1 cellular context compared by ENCODE assay signal in the genomic region with DNA sequence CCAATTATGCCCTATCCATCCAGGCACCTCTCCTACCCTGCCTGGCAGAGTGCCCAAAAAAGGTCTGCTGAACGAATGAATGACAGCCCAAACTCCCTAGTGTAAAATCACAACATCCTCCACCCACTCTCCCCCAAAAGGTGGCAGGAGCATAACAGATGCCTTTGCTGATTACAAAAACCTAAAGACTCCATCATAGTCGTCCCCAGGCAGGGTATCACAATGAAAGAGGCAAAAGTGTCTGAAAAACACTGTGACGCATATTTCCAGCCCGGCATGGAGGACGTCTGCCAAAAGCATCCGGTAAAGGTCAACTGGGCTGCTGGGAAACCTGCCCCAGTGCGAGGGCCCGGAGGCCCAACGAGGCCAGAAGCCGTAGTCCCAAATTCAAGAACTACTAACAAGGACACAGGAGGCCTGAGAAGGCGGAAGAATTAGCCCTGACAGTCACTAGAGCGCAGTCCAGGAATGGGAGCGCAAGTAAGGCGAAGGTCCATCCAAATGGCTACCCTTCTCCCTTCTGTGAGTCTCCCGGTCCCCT.
TF ChIP-seq lines count a peak whose summit lies in the region.

No MANE protein-coding gene starts in this region.

TF ChIP-seq in H1, 55 proteins besides CTCF, POLR2A, EP300 and RAD21 (continued from another document):
- TF ChIP-seq, protein P1, sequence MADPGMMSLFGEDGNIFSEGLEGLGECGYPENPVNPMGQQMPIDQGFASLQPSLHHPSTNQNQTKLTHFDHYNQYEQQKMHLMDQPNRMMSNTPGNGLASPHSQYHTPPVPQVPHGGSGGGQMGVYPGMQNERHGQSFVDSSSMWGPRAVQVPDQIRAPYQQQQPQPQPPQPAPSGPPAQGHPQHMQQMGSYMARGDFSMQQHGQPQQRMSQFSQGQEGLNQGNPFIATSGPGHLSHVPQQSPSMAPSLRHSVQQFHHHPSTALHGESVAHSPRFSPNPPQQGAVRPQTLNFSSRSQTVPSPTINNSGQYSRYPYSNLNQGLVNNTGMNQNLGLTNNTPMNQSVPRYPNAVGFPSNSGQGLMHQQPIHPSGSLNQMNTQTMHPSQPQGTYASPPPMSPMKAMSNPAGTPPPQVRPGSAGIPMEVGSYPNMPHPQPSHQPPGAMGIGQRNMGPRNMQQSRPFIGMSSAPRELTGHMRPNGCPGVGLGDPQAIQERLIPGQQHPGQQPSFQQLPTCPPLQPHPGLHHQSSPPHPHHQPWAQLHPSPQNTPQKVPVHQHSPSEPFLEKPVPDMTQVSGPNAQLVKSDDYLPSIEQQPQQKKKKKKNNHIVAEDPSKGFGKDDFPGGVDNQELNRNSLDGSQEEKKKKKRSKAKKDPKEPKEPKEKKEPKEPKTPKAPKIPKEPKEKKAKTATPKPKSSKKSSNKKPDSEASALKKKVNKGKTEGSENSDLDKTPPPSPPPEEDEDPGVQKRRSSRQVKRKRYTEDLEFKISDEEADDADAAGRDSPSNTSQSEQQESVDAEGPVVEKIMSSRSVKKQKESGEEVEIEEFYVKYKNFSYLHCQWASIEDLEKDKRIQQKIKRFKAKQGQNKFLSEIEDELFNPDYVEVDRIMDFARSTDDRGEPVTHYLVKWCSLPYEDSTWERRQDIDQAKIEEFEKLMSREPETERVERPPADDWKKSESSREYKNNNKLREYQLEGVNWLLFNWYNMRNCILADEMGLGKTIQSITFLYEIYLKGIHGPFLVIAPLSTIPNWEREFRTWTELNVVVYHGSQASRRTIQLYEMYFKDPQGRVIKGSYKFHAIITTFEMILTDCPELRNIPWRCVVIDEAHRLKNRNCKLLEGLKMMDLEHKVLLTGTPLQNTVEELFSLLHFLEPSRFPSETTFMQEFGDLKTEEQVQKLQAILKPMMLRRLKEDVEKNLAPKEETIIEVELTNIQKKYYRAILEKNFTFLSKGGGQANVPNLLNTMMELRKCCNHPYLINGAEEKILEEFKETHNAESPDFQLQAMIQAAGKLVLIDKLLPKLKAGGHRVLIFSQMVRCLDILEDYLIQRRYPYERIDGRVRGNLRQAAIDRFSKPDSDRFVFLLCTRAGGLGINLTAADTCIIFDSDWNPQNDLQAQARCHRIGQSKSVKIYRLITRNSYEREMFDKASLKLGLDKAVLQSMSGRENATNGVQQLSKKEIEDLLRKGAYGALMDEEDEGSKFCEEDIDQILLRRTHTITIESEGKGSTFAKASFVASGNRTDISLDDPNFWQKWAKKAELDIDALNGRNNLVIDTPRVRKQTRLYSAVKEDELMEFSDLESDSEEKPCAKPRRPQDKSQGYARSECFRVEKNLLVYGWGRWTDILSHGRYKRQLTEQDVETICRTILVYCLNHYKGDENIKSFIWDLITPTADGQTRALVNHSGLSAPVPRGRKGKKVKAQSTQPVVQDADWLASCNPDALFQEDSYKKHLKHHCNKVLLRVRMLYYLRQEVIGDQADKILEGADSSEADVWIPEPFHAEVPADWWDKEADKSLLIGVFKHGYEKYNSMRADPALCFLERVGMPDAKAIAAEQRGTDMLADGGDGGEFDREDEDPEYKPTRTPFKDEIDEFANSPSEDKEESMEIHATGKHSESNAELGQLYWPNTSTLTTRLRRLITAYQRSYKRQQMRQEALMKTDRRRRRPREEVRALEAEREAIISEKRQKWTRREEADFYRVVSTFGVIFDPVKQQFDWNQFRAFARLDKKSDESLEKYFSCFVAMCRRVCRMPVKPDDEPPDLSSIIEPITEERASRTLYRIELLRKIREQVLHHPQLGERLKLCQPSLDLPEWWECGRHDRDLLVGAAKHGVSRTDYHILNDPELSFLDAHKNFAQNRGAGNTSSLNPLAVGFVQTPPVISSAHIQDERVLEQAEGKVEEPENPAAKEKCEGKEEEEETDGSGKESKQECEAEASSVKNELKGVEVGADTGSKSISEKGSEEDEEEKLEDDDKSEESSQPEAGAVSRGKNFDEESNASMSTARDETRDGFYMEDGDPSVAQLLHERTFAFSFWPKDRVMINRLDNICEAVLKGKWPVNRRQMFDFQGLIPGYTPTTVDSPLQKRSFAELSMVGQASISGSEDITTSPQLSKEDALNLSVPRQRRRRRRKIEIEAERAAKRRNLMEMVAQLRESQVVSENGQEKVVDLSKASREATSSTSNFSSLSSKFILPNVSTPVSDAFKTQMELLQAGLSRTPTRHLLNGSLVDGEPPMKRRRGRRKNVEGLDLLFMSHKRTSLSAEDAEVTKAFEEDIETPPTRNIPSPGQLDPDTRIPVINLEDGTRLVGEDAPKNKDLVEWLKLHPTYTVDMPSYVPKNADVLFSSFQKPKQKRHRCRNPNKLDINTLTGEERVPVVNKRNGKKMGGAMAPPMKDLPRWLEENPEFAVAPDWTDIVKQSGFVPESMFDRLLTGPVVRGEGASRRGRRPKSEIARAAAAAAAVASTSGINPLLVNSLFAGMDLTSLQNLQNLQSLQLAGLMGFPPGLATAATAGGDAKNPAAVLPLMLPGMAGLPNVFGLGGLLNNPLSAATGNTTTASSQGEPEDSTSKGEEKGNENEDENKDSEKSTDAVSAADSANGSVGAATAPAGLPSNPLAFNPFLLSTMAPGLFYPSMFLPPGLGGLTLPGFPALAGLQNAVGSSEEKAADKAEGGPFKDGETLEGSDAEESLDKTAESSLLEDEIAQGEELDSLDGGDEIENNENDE (IDR thresholded peaks at IDR 0.05; ENCODE audit: insufficient replicate concordance, low read length), result no peak
